In genomic region chr3:143283432-143284128, GRCh38 we compare ENCODE assay signal across 17 cellular contexts.
DNase-seq lines count a peak whose midpoint lies in the region; ATAC-seq, FAIRE-seq and TF ChIP-seq lines count a peak whose summit lies in the region.
"Had no signal": no experiment of that assay in that cellular context is flagged by ENCODE, and none has a peak within 500 bp of the region (broad histone marks: within the 10 kb centered on the region; RNA-seq: fewer than 3 reads in every experiment).

No MANE protein-coding gene starts in this region.

- H3K4me1 Mint-ChIP-seq in activated T-cell treated with anti-CD3 and anti-CD28 coated beads, Interleukin-2, amount 50 U/mL, for 4 hours (ENCODE audit: low read depth), result peaks cover 9% of the 10 kb centered on the region

- no peak overlapping the region for H2AK5ac ChIP-seq in mesenchymal stem cell (ENCODE audit: low read length, severe bottlenecking)

- no peak overlapping the region for H3K4ac ChIP-seq in mesenchymal stem cell (ENCODE audit: low read depth in 1 of 2, low read length in 2 of 2)

- H3K36me3 ChIP-seq in mesenchymal stem cell (ENCODE audit: control insufficient read depth in 1 of 2, insufficient read depth in 2 of 2, low read depth in 1 of 2, low read length in 2 of 2), result no peaks in the 10 kb centered on the region
- H3K36me3 ChIP-seq: heart left ventricle, SJSA1, tibial nerve had no signal

- H3K9me3 ChIP-seq in mesenchymal stem cell (ENCODE audit: control insufficient read depth, low read length), result no peaks in the 10 kb centered on the region
- H3K9me3 ChIP-seq: heart left ventricle, SJSA1, tibial nerve had no signal

- no peak overlapping the region for H3K4me3 Mint-ChIP-seq in activated T-cell treated with anti-CD3 and anti-CD28 coated beads, Interleukin-2, amount 50 U/mL, for 4 hours
- H3K4me3 Mint-ChIP-seq: CD8-positive, alpha-beta memory T cell had no signal

- no peak for FAIRE-seq in HTR-8/SVneo (lab: Jason Lieb, UNC)
- FAIRE-seq in GM12892 (lab: Jason Lieb, UNC), result no peak
- FAIRE-seq: small intestine had no signal

- H3K27ac ChIP-seq in mesenchymal stem cell (ENCODE audit: low read length, poor library complexity, severe bottlenecking), result no peak overlapping the region
- H3K27ac ChIP-seq: 22Rv1, heart left ventricle, SJSA1, tibial nerve had no signal

- no peak overlapping the region for H4K8ac ChIP-seq in mesenchymal stem cell (ENCODE audit: low read length)

- no peak overlapping the region for H2BK120ac ChIP-seq in mesenchymal stem cell (ENCODE audit: low read depth, low read length)

- DNase-seq in NCI-H1436 (lab: John Stamatoyannopoulos, UW) (peak; percentile 36), NCI-H1436 treated with DMSO at 0.1 percent for 48 hours (lab: John Stamatoyannopoulos, UW) (no peak), LNCaP clone FGC (ENCODE audit: low read depth) (peak; percentile 32), mesenchymal stem cell (no peak), NCI-H1092 (lab: John Stamatoyannopoulos, UW) (no peak), HTR-8/SVneo (ENCODE audit: insufficient read length, low spot score) (no peak), GM12892 (ENCODE audit: insufficient read length) (no peak)
- no peak for DNase-seq in activated T-cell treated with anti-CD3 and anti-CD28 coated beads, Interleukin-2, amount 50 U/mL, for 4 hours
- DNase-seq: CD8-positive, alpha-beta memory T cell; GF-D8; heart left ventricle; IMR-90; left ventricle myocardium superior; small intestine had no signal

- ATAC-seq in activated T-cell treated with anti-CD3 and anti-CD28 coated beads, Interleukin-2, amount 50 U/mL, for 4 hours, result peak; percentile 48 to 72
- ATAC-seq: heart left ventricle, left ventricle myocardium superior had no signal

- H2AFZ ChIP-seq in mesenchymal stem cell (ENCODE audit: low read depth, low read length), result no peak overlapping the region

- H2BK5ac ChIP-seq in mesenchymal stem cell (ENCODE audit: low read depth, low read length, poor library complexity, severe bottlenecking), result no peak overlapping the region

- H3K4me3 ChIP-seq in LNCaP clone FGC (ENCODE audit: low read depth, low read length) (no peak overlapping the region), mesenchymal stem cell (ENCODE audit: insufficient read depth in 1 of 2, low read depth in 1 of 2, low read length in 2 of 2) (no peak overlapping the region)
- H3K4me3 ChIP-seq: heart left ventricle, SJSA1, tibial nerve had no signal

- H3K9ac ChIP-seq in mesenchymal stem cell (ENCODE audit: low read length), result no peak overlapping the region

- TF ChIP-seq POLR2A in GM12892 (IDR thresholded peaks at IDR 0.05; ENCODE audit: low read depth, low read length), result no peak

- no peak overlapping the region for H3K4me2 ChIP-seq in mesenchymal stem cell (ENCODE audit: low read length, poor library complexity, severe bottlenecking)

- H3K9me3 Mint-ChIP-seq in activated T-cell treated with anti-CD3 and anti-CD28 coated beads, Interleukin-2, amount 50 U/mL, for 4 hours, result no peaks in the 10 kb centered on the region

- no peak overlapping the region for H2BK12ac ChIP-seq in mesenchymal stem cell (ENCODE audit: low read length in 2 of 2)

- WGBS in mesenchymal stem cell, result 80% methylated on average over 1 of the region's 4 CpGs

- no peaks in the 10 kb centered on the region for H3K27me3 Mint-ChIP-seq in activated T-cell treated with anti-CD3 and anti-CD28 coated beads, Interleukin-2, amount 50 U/mL, for 4 hours (ENCODE audit: low read depth)

- H3K36me3 Mint-ChIP-seq in activated T-cell treated with anti-CD3 and anti-CD28 coated beads, Interleukin-2, amount 50 U/mL, for 4 hours (ENCODE audit: insufficient read depth), result peaks cover 7% of the 10 kb centered on the region

- H3K27me3 ChIP-seq in mesenchymal stem cell (ENCODE audit: control insufficient read depth in 1 of 2, insufficient read depth in 1 of 2, low read length in 2 of 2), result no peaks in the 10 kb centered on the region
- H3K27me3 ChIP-seq: heart left ventricle, tibial nerve had no signal

- no peak overlapping the region for H3K14ac ChIP-seq in mesenchymal stem cell (ENCODE audit: low read length in 2 of 2)

- H3K79me1 ChIP-seq in mesenchymal stem cell (replicated peaks; ENCODE audit: low read length, poor library complexity, severe bottlenecking), result no peaks in the 10 kb centered on the region

- H2BK15ac ChIP-seq in mesenchymal stem cell (ENCODE audit: low read depth, poor library complexity, severe bottlenecking), result peak overlapping the region; percentile 4

- no peak for TF ChIP-seq CTCF in LNCaP clone FGC (IDR thresholded peaks at IDR 0.05; ENCODE audit: control insufficient read depth, extremely low read depth, insufficient read depth)

- H4K91ac ChIP-seq in mesenchymal stem cell (ENCODE audit: low read length), result no peak overlapping the region

- H3K18ac ChIP-seq in mesenchymal stem cell (ENCODE audit: low read depth in 1 of 2, low read length in 2 of 2), result no peak overlapping the region

- H3K4me1 ChIP-seq in mesenchymal stem cell (ENCODE audit: control insufficient read depth, insufficient read depth, low read depth, low read length), result no peaks in the 10 kb centered on the region
- H3K4me1 ChIP-seq: heart left ventricle, SJSA1, tibial nerve had no signal

- H3K23ac ChIP-seq in mesenchymal stem cell (ENCODE audit: low read length in 2 of 2), result no peak overlapping the region

Comparison
In these comparisons a context has a peak if more than half of its experiments do, and no peak if none do; other contexts are left out.
1. DNase-seq: peak in NCI-H1436 (single experiment) and LNCaP clone FGC (single experiment); none in NCI-H1436 treated with DMSO at 0.1 percent for 48 hours (single experiment), activated T-cell treated with anti-CD3 and anti-CD28 coated beads, Interleukin-2, amount 50 U/mL, for 4 hours (single experiment), mesenchymal stem cell (single experiment), NCI-H1092 (single experiment), HTR-8/SVneo (single experiment) and GM12892 (single experiment).